Comparison of ENCODE assay signal across 24 cellular contexts in the genomic region with DNA sequence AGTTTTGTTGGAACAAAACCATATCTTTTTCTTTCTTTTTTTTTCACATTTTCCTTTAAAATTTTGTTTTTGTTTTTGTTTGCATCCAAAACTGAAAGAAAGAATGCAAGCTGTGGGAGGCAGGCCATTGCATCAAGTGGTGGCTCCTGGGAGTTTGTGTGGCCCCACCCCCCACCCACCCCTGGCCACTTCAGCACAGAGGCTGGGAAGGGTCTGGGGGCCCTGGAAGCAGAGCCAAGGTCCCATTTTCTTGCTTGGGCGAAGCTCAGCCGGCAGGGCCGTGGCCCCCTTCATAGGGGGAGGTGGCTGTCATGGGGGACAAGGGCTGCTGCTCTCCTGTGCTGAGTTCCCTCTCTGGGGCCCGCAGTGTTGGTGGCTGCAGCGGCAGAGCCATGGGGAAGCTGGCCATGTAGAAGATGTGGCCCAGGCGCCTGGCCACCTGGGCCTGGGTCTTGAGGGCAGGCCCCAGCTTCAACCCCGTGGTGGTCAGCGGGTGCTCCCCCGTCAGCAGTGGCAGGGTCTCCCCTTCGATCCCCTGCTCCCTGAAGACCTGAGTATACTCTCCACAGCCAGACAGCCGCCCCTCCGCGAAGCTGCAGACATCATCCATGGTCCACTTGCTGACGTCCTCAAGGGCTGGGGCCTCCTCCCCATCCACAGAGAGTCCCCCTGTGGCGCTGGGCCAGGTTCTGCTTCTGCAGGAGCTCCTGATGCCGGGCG. TPM values are rescaled to one million over a fixed set of nuclear protein-coding genes. Genes with fewer than 3 reads are reported as not detected.
DNase-seq lines count a peak whose midpoint lies in the region; ATAC-seq and TF ChIP-seq lines count a peak whose summit lies in the region.
"Had no signal": no experiment of that assay in that cellular context is flagged by ENCODE, and none has a peak within 500 bp of the region (broad histone marks: within the 10 kb centered on the region; RNA-seq: fewer than 3 reads in every experiment).

No MANE protein-coding gene starts in this region.

- CTCF ChIA-PET in SK-N-SH (lab: Yijun Ruan, JAX) (no interaction called here), WTC11 (lab: Charles Lee) (interaction anchor here (0.7 to 1.4 kb wide), 2 partner anchors 19 to 121 kb away, joined by 4 to 5 read pairs; partner anchors contain the start of gene PAFAH1B1)

- 97% methylated on average over 5 of the region's 17 CpGs for WGBS in SK-N-SH (ENCODE audit: low lambda C conversion rate)

- POLR2A ChIA-PET in SK-N-SH (lab: Yijun Ruan, JAX): no interaction called here
- POLR2A ChIA-PET in WTC11 (lab: Charles Lee): interaction anchor here (0.7 to 1.2 kb wide), 2 partner anchors 156 to 183 kb away, joined by 3 read pairs; no protein-coding TSS in a partner anchor

- TF ChIP-seq CTCF in SK-N-SH (IDR thresholded peaks at IDR 0.05) (no peak), WTC11 (IDR thresholded peaks at IDR 0.05) (no peak), lower lobe of right lung (IDR thresholded peaks at IDR 0.05) (no peak), upper lobe of right lung (IDR thresholded peaks at IDR 0.05) (no peak), dorsolateral prefrontal cortex (IDR thresholded peaks at IDR 0.05 in 54 of 56, conservative IDR thresholded peaks at IDR 0.05 in 2 of 56; ENCODE audit: low read depth in 1 of 56, partially characterized antibody in 56 of 56) (no peak), omental fat pad (IDR thresholded peaks at IDR 0.05) (no peak)

- H3K36me3 ChIP-seq in SK-N-SH (replicated peaks in 1 of 2; ENCODE audit: control insufficient read depth in 1 of 2, insufficient read depth in 2 of 2, low read length in 1 of 2) (peaks cover 0 to 7% of the 10 kb centered on the region in 2 experiments), lower lobe of right lung (peaks cover 13% of the 10 kb centered on the region), upper lobe of right lung (no peaks in the 10 kb centered on the region)

- no peak overlapping the region for H2AFZ ChIP-seq in SK-N-SH (ENCODE audit: low read depth)

- intact Hi-C loops in lower lobe of right lung (cut with DNase I) (no loop called here), upper lobe of right lung (cut with DNase I) (no loop called here), dorsolateral prefrontal cortex (cut with DNase I) (loop anchor here in 1 of 2 donors (5.0 kb wide), 1 partner anchor 74 kb away; no protein-coding TSS in a partner anchor)

- no peaks in the 10 kb centered on the region for H3K27me3 Mint-ChIP-seq in WTC11 (ENCODE audit: low read depth)

- H3K4me2 ChIP-seq in SK-N-SH: no peak overlapping the region

- peaks cover 100% of the 10 kb centered on the region for H3K79me2 ChIP-seq in SK-N-SH (ENCODE audit: insufficient read depth)

- no peak overlapping the region for H3K4me3 Mint-ChIP-seq in WTC11
- H3K4me3 Mint-ChIP-seq: CD8-positive, alpha-beta T cell had no signal

- no peaks in the 10 kb centered on the region for H3K27me3 ChIP-seq in SK-N-SH (ENCODE audit: insufficient read depth)
- no peaks in the 10 kb centered on the region for H3K27me3 ChIP-seq in lower lobe of right lung (ENCODE audit: low read depth)
- H3K27me3 ChIP-seq in upper lobe of right lung: no peaks in the 10 kb centered on the region
- H3K27me3 ChIP-seq in dorsolateral prefrontal cortex: no peaks in the 10 kb centered on the region
- H3K27me3 ChIP-seq: MG63 had no signal

- H3K4me1 ChIP-seq in SK-N-SH (ENCODE audit: control insufficient read depth in 1 of 2, insufficient read depth in 2 of 2, low read depth in 1 of 2, low read length in 1 of 2) (peaks cover 0 to 11% of the 10 kb centered on the region in 2 experiments; a peak in 1 of 4 replicates), lower lobe of right lung (peaks cover 45% of the 10 kb centered on the region), upper lobe of right lung (peaks cover 20% of the 10 kb centered on the region)

- H4K20me1 ChIP-seq in SK-N-SH (ENCODE audit: insufficient read depth): peaks cover 100% of the 10 kb centered on the region

- no peak for ATAC-seq in SK-N-SH treated with all-trans-retinoic acid at 6 μM for 48 hours
- ATAC-seq in WTC11: no peak
- peak; percentile 25 to 29 for ATAC-seq in lower lobe of right lung
- ATAC-seq in upper lobe of right lung: peak; percentile 43
- no peak for ATAC-seq in omental fat pad (ENCODE audit: low FRiP score)
- ATAC-seq: CD8-positive, alpha-beta T cell; K562 had no signal

- DNase-seq in SK-N-SH (peak; percentile 12), WTC11 (ENCODE audit: low spot score) (no peak), lower lobe of right lung (no peak), upper lobe of right lung (no peak), dorsolateral prefrontal cortex (no peak), omental fat pad (ENCODE audit: low spot score) (no peak)
- no peak for DNase-seq in effector CD4-positive, alpha-beta T cell
- DNase-seq: AML-193; C1 segment of cervical spinal cord; Calu3; CD8-positive, alpha-beta T cell; DMS153; MG63; NCI-H1417; NCI-H1694 treated with DMSO at 0.1 percent for 48 hours; NCI-H2081 treated with DMSO at 0.1 percent for 48 hours; NCI-H2171 treated with DMSO at 0.1 percent for 48 hours; NCI-H524 treated with DMSO at 0.1 percent for 48 hours; NCI-H82; OCI-M1; SHP77 had no signal

- H3K27ac ChIP-seq in SK-N-SH (ENCODE audit: low read depth in 2 of 2, low read length in 1 of 2) (no peak overlapping the region), lower lobe of right lung (no peak overlapping the region), upper lobe of right lung (no peak overlapping the region), dorsolateral prefrontal cortex (no peak overlapping the region)
- H3K27ac ChIP-seq: 22Rv1 had no signal

- H3K4me3 ChIP-seq in SK-N-SH (ENCODE audit: low read depth in 2 of 2, low read length in 1 of 2): no peak overlapping the region
- no peak overlapping the region for H3K4me3 ChIP-seq in lower lobe of right lung
- H3K4me3 ChIP-seq in upper lobe of right lung: no peak overlapping the region
- no peak overlapping the region for H3K4me3 ChIP-seq in dorsolateral prefrontal cortex
- H3K4me3 ChIP-seq: K562, MG63 had no signal

- no peak for TF ChIP-seq RAD21 in SK-N-SH (IDR thresholded peaks at IDR 0.05; ENCODE audit: low read length)

- H3K27ac Mint-ChIP-seq in WTC11: no peak overlapping the region
- H3K27ac Mint-ChIP-seq: CD8-positive, alpha-beta T cell had no signal

- H3K9me2 ChIP-seq in SK-N-SH: no peaks in the 10 kb centered on the region

- no peaks in the 10 kb centered on the region for H3K36me3 Mint-ChIP-seq in WTC11

- peaks cover 6% of the 10 kb centered on the region for H3F3A ChIP-seq in SK-N-SH (replicated peaks; ENCODE audit: insufficient read depth)

- H3K9me3 ChIP-seq in SK-N-SH (no peaks in the 10 kb centered on the region), lower lobe of right lung (no peaks in the 10 kb centered on the region), upper lobe of right lung (no peaks in the 10 kb centered on the region)
- H3K9me3 ChIP-seq: MG63 had no signal

- H3K4me1 Mint-ChIP-seq in WTC11: peaks cover 28% of the 10 kb centered on the region

- no peak overlapping the region for H3K9ac ChIP-seq in SK-N-SH

- no peak for TF ChIP-seq EP300 in SK-N-SH (IDR thresholded peaks at IDR 0.05; ENCODE audit: borderline replicate concordance in 1 of 2, low read depth in 1 of 2, low read length in 1 of 2)

- no peaks in the 10 kb centered on the region for H3K9me3 Mint-ChIP-seq in WTC11
- H3K9me3 Mint-ChIP-seq: CD8-positive, alpha-beta T cell had no signal

TF ChIP-seq in SK-N-SH, 30 proteins besides CTCF, POLR2A, EP300 and RAD21 (continues in another document):
- TF ChIP-seq NRF1 (IDR thresholded peaks at IDR 0.05; ENCODE audit: low read depth, low read length) (no peak), YY1 (IDR thresholded peaks at IDR 0.05; ENCODE audit: low read depth) (no peak)
- TF ChIP-seq, protein P1, sequence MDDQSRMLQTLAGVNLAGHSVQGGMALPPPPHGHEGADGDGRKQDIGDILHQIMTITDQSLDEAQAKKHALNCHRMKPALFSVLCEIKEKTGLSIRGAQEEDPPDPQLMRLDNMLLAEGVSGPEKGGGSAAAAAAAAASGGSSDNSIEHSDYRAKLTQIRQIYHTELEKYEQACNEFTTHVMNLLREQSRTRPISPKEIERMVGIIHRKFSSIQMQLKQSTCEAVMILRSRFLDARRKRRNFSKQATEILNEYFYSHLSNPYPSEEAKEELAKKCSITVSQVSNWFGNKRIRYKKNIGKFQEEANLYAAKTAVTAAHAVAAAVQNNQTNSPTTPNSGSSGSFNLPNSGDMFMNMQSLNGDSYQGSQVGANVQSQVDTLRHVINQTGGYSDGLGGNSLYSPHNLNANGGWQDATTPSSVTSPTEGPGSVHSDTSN (IDR thresholded peaks at IDR 0.05): no peak

TF ChIP-seq in SK-N-SH treated with all-trans-retinoic acid at 6 μM for 48 hours, 23 proteins besides CTCF, POLR2A, EP300 and RAD21 (continues in another document):
- TF ChIP-seq TOX (CRISPR knock-in tag; IDR thresholded peaks at IDR 0.05; ENCODE audit: borderline replicate concordance): no peak
- no peak for TF ChIP-seq ARNTL (CRISPR knock-in tag; IDR thresholded peaks at IDR 0.05; ENCODE audit: borderline replicate concordance, low read depth)
- TF ChIP-seq ESRRG (CRISPR knock-in tag; IDR thresholded peaks at IDR 0.05): no peak
- TF ChIP-seq SNAI2 (CRISPR knock-in tag; IDR thresholded peaks at IDR 0.05): no peak

TF ChIP-seq in WTC11, 78 proteins besides CTCF, POLR2A, EP300 and RAD21 (continues in another document):
- no peak for TF ChIP-seq CDX4 (CRISPR knock-in tag; IDR thresholded peaks at IDR 0.05; ENCODE audit: borderline replicate concordance)

RNA-seq across cellular contexts. Expression of gene PAFAH1B1, which starts 19.8 kb away (rescaled TPM):
- 37.3 and 47.3 TPM in 2 replicates for polyA plus RNA-seq in SK-N-SH (2012; rRNA removed)
- polyA plus RNA-seq in SK-N-SH (2012; cell fraction: cytosol; rRNA removed): 45.6 and 49.2 TPM in 2 replicates
- polyA plus RNA-seq in SK-N-SH (2012; cell fraction: nucleus; rRNA removed): 61.0 and 71.3 TPM in 2 replicates
- total RNA-seq in WTC11 (2021): 113 to 115 TPM (median 114 TPM) in 3 replicates
- total RNA-seq in lower lobe of right lung: 129 TPM
- total RNA-seq in upper lobe of right lung: 144 TPM
- 100 to 1,000 TPM; 167 to 390 (median 327) TPM for total RNA-seq in dorsolateral prefrontal cortex
- 100 to 1,000 TPM in 2 of 4 donors, 10 to 100 TPM in 2; 82.8 to 109 (median 95.2) TPM for total RNA-seq in omental fat pad

Comparison
In these comparisons a context has a peak if more than half of its experiments do, and no peak if none do; other contexts are left out.
1. ATAC-seq: peak in lower lobe of right lung (2 of 2) and upper lobe of right lung (single experiment); none in SK-N-SH treated with all-trans-retinoic acid at 6 μM for 48 hours (single experiment), WTC11 (single experiment) and omental fat pad (single experiment).